ENCODE assay signal across 7 cellular contexts in genomic region chr13:70142658-70143057, GRCh38. TPM values are rescaled to one million over a fixed set of nuclear protein-coding genes. Genes with fewer than 3 reads are reported as not detected.
"Had no signal": no experiment of that assay in that cellular context is flagged by ENCODE, and none has a peak within 500 bp of the region (broad histone marks: within the 10 kb centered on the region; RNA-seq: fewer than 3 reads in every experiment).

No MANE protein-coding gene starts in this region.

RNA-seq across cellular contexts. Expression of gene KLHL1, which starts 34.4 kb away (rescaled TPM):
- total RNA-seq: GM23248, GM23338, H1, H4, H7, H9, HFFc6 had no signal

RNA-seq across cellular contexts. Expression of gene ATXN8OS, which starts 35.0 kb away (rescaled TPM):
- total RNA-seq: GM23248, GM23338, H1, H4, H7, H9, HFFc6 had no signal
